11 cellular contexts compared by ENCODE assay signal in the genomic region with DNA sequence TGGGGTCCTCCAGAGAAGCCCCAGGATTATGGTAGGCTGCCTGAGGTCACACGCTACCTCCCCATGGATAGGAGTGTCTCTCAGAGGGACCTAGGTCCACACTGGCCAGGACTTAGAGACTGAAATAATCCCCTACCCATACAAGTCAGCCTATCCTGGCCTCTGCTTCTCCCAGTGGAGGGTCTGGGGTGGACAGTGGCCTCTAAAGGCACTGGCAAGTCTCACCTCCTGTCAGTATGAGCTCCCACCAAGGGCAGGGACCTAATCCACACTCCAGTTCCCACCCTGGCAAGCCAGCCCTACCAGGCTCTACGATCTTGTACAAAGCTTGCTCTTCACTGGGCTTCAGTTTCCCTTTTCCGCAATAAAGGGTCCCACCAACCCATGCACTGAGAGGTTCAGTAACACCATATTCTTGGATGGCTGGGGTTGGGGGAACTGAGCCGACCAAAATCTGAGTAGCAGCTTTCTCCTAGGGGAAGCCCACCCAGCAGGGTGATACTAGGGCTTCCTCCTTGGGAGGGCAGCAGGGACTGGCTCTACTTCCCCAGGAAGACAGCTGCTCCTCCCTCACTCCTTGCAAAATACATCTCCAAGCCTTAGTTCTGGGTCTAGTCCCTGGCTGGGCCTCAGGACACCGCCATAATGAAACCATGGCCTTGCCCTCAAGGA. TPM values are rescaled to one million over a fixed set of nuclear protein-coding genes. Genes with fewer than 3 reads are reported as not detected.
DNase-seq lines count a peak whose midpoint lies in the region; ATAC-seq, FAIRE-seq and TF ChIP-seq lines count a peak whose summit lies in the region.
"Had no signal": no experiment of that assay in that cellular context is flagged by ENCODE, and none has a peak within 500 bp of the region (broad histone marks: within the 10 kb centered on the region; RNA-seq: fewer than 3 reads in every experiment).

No MANE protein-coding gene starts in this region.

- H3K4me1 ChIP-seq in kidney (ENCODE audit: control insufficient read depth in 1 of 2, insufficient read depth in 1 of 2, low read depth in 1 of 2, low read length in 2 of 2), result peaks cover 55% of the 10 kb centered on the region in 2 donors

- peaks cover 32% of the 10 kb centered on the region for H3K4me1 Mint-ChIP-seq in activated CD4-positive, alpha-beta T cell treated with anti-CD3 and anti-CD28 coated beads, Interleukin-2, amount 10 ng/mL, durations not matched to agents 24 days and 14 days
- peaks cover 32% of the 10 kb centered on the region for H3K4me1 Mint-ChIP-seq in activated CD4-positive, alpha-beta memory T cell treated with anti-CD3 and anti-CD28 coated beads, Interleukin-2, amount 10 ng/mL, durations not matched to agents 7 days and 5 days
- peaks cover 71% of the 10 kb centered on the region for H3K4me1 Mint-ChIP-seq in stimulated activated memory B cell treated with anti-CD40 and anti-IgM and Interleukin-4, amounts not matched to agents 10 μg/mL and 1 μg/mL and 100 μg/mL, for 72 hours

- POLR2A ChIA-PET in activated CD4-positive, alpha-beta memory T cell treated with anti-CD3 and anti-CD28 coated beads, Interleukin-2, amount 10 ng/mL, durations not matched to agents 7 days and 5 days (lab: Charles Lee), result interaction anchor here (0.8 to 34.1 kb wide), 14 partner anchors 6 to 1678 kb away, joined by 3 to 4963 read pairs (median 8); a partner anchor contains a TSS

- H3K27me3 Mint-ChIP-seq in activated CD4-positive, alpha-beta T cell treated with anti-CD3 and anti-CD28 coated beads, Interleukin-2, amount 10 ng/mL, durations not matched to agents 24 days and 14 days, result no peaks in the 10 kb centered on the region
- H3K27me3 Mint-ChIP-seq in activated CD4-positive, alpha-beta memory T cell treated with anti-CD3 and anti-CD28 coated beads, Interleukin-2, amount 10 ng/mL, durations not matched to agents 7 days and 5 days, result no peaks in the 10 kb centered on the region
- no peaks in the 10 kb centered on the region for H3K27me3 Mint-ChIP-seq in stimulated activated memory B cell treated with anti-CD40 and anti-IgM and Interleukin-4, amounts not matched to agents 10 μg/mL and 1 μg/mL and 100 μg/mL, for 72 hours

- H3K36me3 Mint-ChIP-seq in activated CD4-positive, alpha-beta T cell treated with anti-CD3 and anti-CD28 coated beads, Interleukin-2, amount 10 ng/mL, durations not matched to agents 24 days and 14 days (ENCODE audit: low read depth), result peaks cover 91% of the 10 kb centered on the region
- H3K36me3 Mint-ChIP-seq in activated CD4-positive, alpha-beta memory T cell treated with anti-CD3 and anti-CD28 coated beads, Interleukin-2, amount 10 ng/mL, durations not matched to agents 7 days and 5 days (ENCODE audit: low read depth), result peaks cover 96% of the 10 kb centered on the region
- H3K36me3 Mint-ChIP-seq in stimulated activated memory B cell treated with anti-CD40 and anti-IgM and Interleukin-4, amounts not matched to agents 10 μg/mL and 1 μg/mL and 100 μg/mL, for 72 hours, result peaks cover 68% of the 10 kb centered on the region

- H3K9me3 ChIP-seq in kidney (ENCODE audit: control insufficient read depth in 1 of 2, low read length in 2 of 2), result no peaks in the 10 kb centered on the region

- TF ChIP-seq CTCF in kidney (IDR thresholded peaks at IDR 0.05; ENCODE audit: borderline replicate concordance, extremely low read depth, insufficient read depth), result no peak

- H3K4me3 ChIP-seq in kidney (ENCODE audit: low read length in 2 of 2), result peak overlapping the region; percentile 93 to 95

- no peaks in the 10 kb centered on the region for H3K9me3 Mint-ChIP-seq in activated CD4-positive, alpha-beta T cell treated with anti-CD3 and anti-CD28 coated beads, Interleukin-2, amount 10 ng/mL, durations not matched to agents 24 days and 14 days
- no peaks in the 10 kb centered on the region for H3K9me3 Mint-ChIP-seq in activated CD4-positive, alpha-beta memory T cell treated with anti-CD3 and anti-CD28 coated beads, Interleukin-2, amount 10 ng/mL, durations not matched to agents 7 days and 5 days
- no peaks in the 10 kb centered on the region for H3K9me3 Mint-ChIP-seq in stimulated activated memory B cell treated with anti-CD40 and anti-IgM and Interleukin-4, amounts not matched to agents 10 μg/mL and 1 μg/mL and 100 μg/mL, for 72 hours

- no peak for FAIRE-seq in kidney (lab: Jason Lieb, UNC)
- FAIRE-seq: G401.6 had no signal

- no peak for ATAC-seq in stimulated activated memory B cell treated with anti-CD40 and anti-IgM and Interleukin-4, amounts not matched to agents 10 μg/mL and 1 μg/mL and 100 μg/mL, for 72 hours
- ATAC-seq in HG02763 (IDR thresholded peaks at IDR 0.05; ENCODE audit: unreplicated experiment) (no peak), HG02870 (IDR thresholded peaks at IDR 0.05; ENCODE audit: unreplicated experiment) (no peak), GM19395 (IDR thresholded peaks at IDR 0.05; ENCODE audit: unreplicated experiment) (no peak)

- peak overlapping the region; percentile 93 for H3K4me3 Mint-ChIP-seq in activated CD4-positive, alpha-beta T cell treated with anti-CD3 and anti-CD28 coated beads, Interleukin-2, amount 10 ng/mL, durations not matched to agents 24 days and 14 days
- H3K4me3 Mint-ChIP-seq in activated CD4-positive, alpha-beta memory T cell treated with anti-CD3 and anti-CD28 coated beads, Interleukin-2, amount 10 ng/mL, durations not matched to agents 7 days and 5 days, result peak overlapping the region; percentile 98
- H3K4me3 Mint-ChIP-seq in stimulated activated memory B cell treated with anti-CD40 and anti-IgM and Interleukin-4, amounts not matched to agents 10 μg/mL and 1 μg/mL and 100 μg/mL, for 72 hours, result peak overlapping the region; percentile 79

- H3K27ac ChIP-seq in kidney (ENCODE audit: low read depth in 2 of 2, low read length in 2 of 2), result peak overlapping the region; percentile 98 to 99

- peak; percentile 69 for DNase-seq in activated CD4-positive, alpha-beta T cell treated with anti-CD3 and anti-CD28 coated beads, Interleukin-2, amount 10 ng/mL, durations not matched to agents 24 days and 14 days
- DNase-seq in activated CD4-positive, alpha-beta T cell treated with anti-CD3 and anti-CD28 coated beads, Interleukin-2, amount 50 U/mL, for 4 hours, result no peak
- DNase-seq in activated CD4-positive, alpha-beta memory T cell treated with anti-CD3 and anti-CD28 coated beads, Interleukin-2, amount 10 ng/mL, durations not matched to agents 7 days and 5 days, result no peak
- DNase-seq in kidney, result peak; percentile 51
- DNase-seq: foreskin fibroblast, NCI-H446 had no signal

- peak overlapping the region; percentile 96 to 97 for H3K9ac ChIP-seq in kidney (ENCODE audit: low read length in 2 of 2)

- peaks cover 39 to 53% of the 10 kb centered on the region in 2 donors for H3K36me3 ChIP-seq in kidney (ENCODE audit: control insufficient read depth in 1 of 2, insufficient read depth in 2 of 2, low read length in 2 of 2)

- CTCF ChIA-PET in activated CD4-positive, alpha-beta memory T cell treated with anti-CD3 and anti-CD28 coated beads, Interleukin-2, amount 10 ng/mL, durations not matched to agents 7 days and 5 days (lab: Charles Lee), result interaction anchor here (1.1 to 21.3 kb wide), 8 partner anchors 8 to 781 kb away, joined by 3 to 854 read pairs (median 8); a partner anchor contains a TSS

- intact Hi-C loops in activated CD4-positive, alpha-beta T cell treated with anti-CD3 and anti-CD28 coated beads, Interleukin-2, amount 10 ng/mL, durations not matched to agents 24 days and 14 days (cut with micrococcal nuclease), result loop anchor here (10.0 kb wide), 1 partner anchor 1646 kb away; no protein-coding TSS in a partner anchor
- intact Hi-C loops in kidney (cut with DNase I), result no loop called here

- peak overlapping the region; percentile 98 for H3K27ac Mint-ChIP-seq in activated CD4-positive, alpha-beta T cell treated with anti-CD3 and anti-CD28 coated beads, Interleukin-2, amount 10 ng/mL, durations not matched to agents 24 days and 14 days
- H3K27ac Mint-ChIP-seq in activated CD4-positive, alpha-beta memory T cell treated with anti-CD3 and anti-CD28 coated beads, Interleukin-2, amount 10 ng/mL, durations not matched to agents 7 days and 5 days, result peak overlapping the region; percentile 99
- H3K27ac Mint-ChIP-seq in stimulated activated memory B cell treated with anti-CD40 and anti-IgM and Interleukin-4, amounts not matched to agents 10 μg/mL and 1 μg/mL and 100 μg/mL, for 72 hours, result peak overlapping the region; percentile 87

RNA-seq across cellular contexts. Expression of a gene that starts 2.4 kb away (rescaled TPM):
- 359 and 361 TPM in 2 replicates for total RNA-seq in activated CD4-positive, alpha-beta T cell treated with anti-CD3 and anti-CD28 coated beads, Interleukin-2, amount 10 ng/mL, durations not matched to agents 24 days and 14 days
- 100 to 1,000 TPM; 328 to 335 TPM for total RNA-seq in activated CD4-positive, alpha-beta memory T cell treated with anti-CD3 and anti-CD28 coated beads, Interleukin-2, amount 10 ng/mL, durations not matched to agents 7 days and 5 days
- 30.8 TPM for total RNA-seq in kidney
- 59.4 TPM for polyA plus RNA-seq in kidney (ENCODE audit: insufficient read depth, low read depth, low replicate concordance)

RNA-seq across cellular contexts. Expression of a gene that starts 7.7 kb away (rescaled TPM):
- 199 and 207 TPM in 2 replicates for total RNA-seq in activated CD4-positive, alpha-beta T cell treated with anti-CD3 and anti-CD28 coated beads, Interleukin-2, amount 10 ng/mL, durations not matched to agents 24 days and 14 days
- total RNA-seq in activated CD4-positive, alpha-beta memory T cell treated with anti-CD3 and anti-CD28 coated beads, Interleukin-2, amount 10 ng/mL, durations not matched to agents 7 days and 5 days, result 100 to 1,000 TPM; 146 to 157 TPM
- total RNA-seq in kidney, result 75.8 TPM
- 68.0 TPM for polyA plus RNA-seq in kidney (ENCODE audit: insufficient read depth, low read depth, low replicate concordance)

RNA-seq across cellular contexts. Expression of a gene that starts 39.9 kb away (rescaled TPM):
- total RNA-seq in activated CD4-positive, alpha-beta T cell treated with anti-CD3 and anti-CD28 coated beads, Interleukin-2, amount 10 ng/mL, durations not matched to agents 24 days and 14 days, result 62.9 and 66.0 TPM in 2 replicates
- 10 to 100 TPM; 49.6 to 50.1 TPM for total RNA-seq in activated CD4-positive, alpha-beta memory T cell treated with anti-CD3 and anti-CD28 coated beads, Interleukin-2, amount 10 ng/mL, durations not matched to agents 7 days and 5 days
- 25.1 TPM for total RNA-seq in kidney
- 30.3 TPM for polyA plus RNA-seq in kidney (ENCODE audit: insufficient read depth, low read depth, low replicate concordance)

RNA-seq across cellular contexts. Expression of a gene that starts 41.7 kb away (rescaled TPM):
- total RNA-seq in activated CD4-positive, alpha-beta T cell treated with anti-CD3 and anti-CD28 coated beads, Interleukin-2, amount 10 ng/mL, durations not matched to agents 24 days and 14 days, result 32.6 and 35.4 TPM in 2 replicates
- total RNA-seq in activated CD4-positive, alpha-beta memory T cell treated with anti-CD3 and anti-CD28 coated beads, Interleukin-2, amount 10 ng/mL, durations not matched to agents 7 days and 5 days, result 10 to 100 TPM; 14.6 to 17.5 TPM
- 6.2 TPM for total RNA-seq in kidney
- 14.9 TPM for polyA plus RNA-seq in kidney (ENCODE audit: insufficient read depth, low read depth, low replicate concordance)

Comparison
In these comparisons a context has a peak if more than half of its experiments do, and no peak if none do; other contexts are left out.
1. DNase-seq: peak in activated CD4-positive, alpha-beta T cell treated with anti-CD3 and anti-CD28 coated beads, Interleukin-2, amount 10 ng/mL, durations not matched to agents 24 days and 14 days (single experiment) and kidney (single experiment); none in activated CD4-positive, alpha-beta T cell treated with anti-CD3 and anti-CD28 coated beads, Interleukin-2, amount 50 U/mL, for 4 hours (0 of 2) and activated CD4-positive, alpha-beta memory T cell treated with anti-CD3 and anti-CD28 coated beads, Interleukin-2, amount 10 ng/mL, durations not matched to agents 7 days and 5 days (single experiment).
2. RNA of a gene that starts 2.4 kb away (total RNA-seq): 359 to 361 TPM in activated CD4-positive, alpha-beta T cell treated with anti-CD3 and anti-CD28 coated beads, Interleukin-2, amount 10 ng/mL, durations not matched to agents 24 days and 14 days and 328 to 335 TPM in activated CD4-positive, alpha-beta memory T cell treated with anti-CD3 and anti-CD28 coated beads, Interleukin-2, amount 10 ng/mL, durations not matched to agents 7 days and 5 days; 30.8 TPM in kidney (single experiment); every median in the first group is over 10 times any median in the second.
3. Peak in every context shown above with its lines, with median percentiles within 50 percentile points of each other: H3K27ac Mint-ChIP-seq and H3K4me3 Mint-ChIP-seq.